Comparison of ENCODE assay signal across 9 cellular contexts in genomic region chr19:53037101-53038097, GRCh38. TPM values are rescaled to one million over a fixed set of nuclear protein-coding genes. Genes with fewer than 3 reads are reported as not detected.
DNase-seq lines count a peak whose midpoint lies in the region; ATAC-seq lines count a peak whose summit lies in the region.
"Had no signal": no experiment of that assay in that cellular context is flagged by ENCODE, and none has a peak within 500 bp of the region (broad histone marks: within the 10 kb centered on the region; RNA-seq: fewer than 3 reads in every experiment).

No MANE protein-coding gene starts in this region.

- H3K27me3 ChIP-seq in duodenal mucosa (ENCODE audit: control insufficient read depth in 1 of 2, insufficient read depth in 2 of 2, low read length in 2 of 2) = no peaks in the 10 kb centered on the region
- H3K27me3 ChIP-seq: right lobe of liver had no signal

- no peak overlapping the region for H3K27ac ChIP-seq in duodenal mucosa (ENCODE audit: low read depth, low read length)
- no peak overlapping the region for H3K27ac ChIP-seq in mesodermal cell (ENCODE audit: low read depth, low read length, severe bottlenecking)
- H3K27ac ChIP-seq: right lobe of liver had no signal

- no peak overlapping the region for H3K9ac ChIP-seq in duodenal mucosa (ENCODE audit: low read depth in 1 of 2, low read length in 2 of 2)

- H3K4me1 ChIP-seq in duodenal mucosa (ENCODE audit: control insufficient read depth in 1 of 2, insufficient read depth in 2 of 2, low read length in 2 of 2) (no peaks in the 10 kb centered on the region), mesodermal cell (ENCODE audit: control insufficient read depth, insufficient read depth, low read length, poor library complexity, severe bottlenecking) (no peaks in the 10 kb centered on the region)
- H3K4me1 ChIP-seq: right lobe of liver had no signal

- WGBS in mesodermal cell (ENCODE audit: insufficient coverage in 2 of 2), 2 experiments = 39 to 52% methylated on average over 38 to 47 of the region's 52 CpGs

- peaks cover 39 to 58% of the 10 kb centered on the region in 2 donors for H3K9me3 ChIP-seq in duodenal mucosa (ENCODE audit: control insufficient read depth in 1 of 2, low read length in 2 of 2)
- peaks cover 21% of the 10 kb centered on the region for H3K9me3 ChIP-seq in mesodermal cell (ENCODE audit: control insufficient read depth, low read length)
- H3K9me3 ChIP-seq: right lobe of liver had no signal

- no peak for ATAC-seq in GM21528 (IDR thresholded peaks at IDR 0.05; ENCODE audit: low FRiP score, unreplicated experiment)

- H3K36me3 ChIP-seq in duodenal mucosa (ENCODE audit: control insufficient read depth in 1 of 2, insufficient read depth in 2 of 2, low read length in 2 of 2) = no peaks in the 10 kb centered on the region
- no peaks in the 10 kb centered on the region for H3K36me3 ChIP-seq in mesodermal cell (ENCODE audit: control insufficient read depth, insufficient read depth, low read length)
- H3K36me3 ChIP-seq: right lobe of liver had no signal

- DNase-seq in AG08395 (ENCODE audit: low spot score) (peak; percentile 62), NCI-H1930 (lab: John Stamatoyannopoulos, UW) (peak; percentile 52 to 79), pons (ENCODE audit: low spot score) (no peak), Kasumi-1 (lab: John Stamatoyannopoulos, UW) (no peak), RPMI8226 (no peak)

- H3K4me3 ChIP-seq in duodenal mucosa (ENCODE audit: low read depth in 1 of 2, low read length in 2 of 2) (peak overlapping the region; percentile 40 to 50), mesodermal cell (ENCODE audit: extremely low read depth, insufficient read depth, low read length, poor library complexity, severe bottlenecking) (peak overlapping the region; percentile 50)

RNA-seq across cellular contexts. Expression of gene ERVV-2, which starts 7.1 kb away (rescaled TPM):
- polyA plus RNA-seq in mesodermal cell (2013, experiment 1 of 2) = not detected
- polyA plus RNA-seq in mesodermal cell (2013, experiment 2 of 2) = not detected

RNA-seq across cellular contexts. Expression of gene ERVV-1, which starts 23.7 kb away (rescaled TPM):
- polyA plus RNA-seq in mesodermal cell (2013, experiment 1 of 2) = not detected
- not detected for polyA plus RNA-seq in mesodermal cell (2013, experiment 2 of 2)

Comparison
In these comparisons a context has a peak if more than half of its experiments do, and no peak if none do; other contexts are left out.
1. DNase-seq: peak in AG08395 (single experiment) and NCI-H1930 (2 of 2); none in pons (single experiment), Kasumi-1 (0 of 2) and RPMI8226 (single experiment).